In the genomic region with DNA sequence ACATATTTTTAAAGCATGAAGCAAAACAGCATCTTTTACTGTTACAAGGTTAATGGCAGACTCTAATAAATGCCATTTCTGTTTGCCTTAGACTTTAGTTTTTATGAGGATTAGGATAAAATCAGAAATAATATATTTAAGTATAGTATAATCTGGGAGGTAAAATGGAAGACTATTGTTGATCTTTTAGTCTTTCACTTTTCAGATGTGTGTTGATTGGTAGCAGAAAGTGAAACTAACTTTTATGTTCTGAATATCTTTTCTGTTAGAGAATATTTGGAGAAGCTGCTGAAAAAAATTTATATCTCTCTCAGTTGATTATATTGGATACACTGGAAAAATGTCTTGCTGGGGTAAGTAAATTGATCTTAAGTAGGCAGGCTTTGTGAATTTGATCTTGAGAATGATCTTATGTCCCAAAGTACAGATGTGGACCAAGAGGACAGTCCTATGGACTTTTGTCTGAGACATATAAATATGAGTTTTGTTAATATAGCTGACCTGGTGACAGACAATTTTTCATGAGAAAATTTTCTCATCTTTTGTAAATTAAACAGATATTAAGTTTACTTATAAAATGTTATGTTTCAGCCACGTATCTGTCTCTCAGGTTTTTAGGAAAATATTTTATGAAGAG, we compare ENCODE assay signal across 2 cellular contexts.
TF ChIP-seq lines count a peak whose summit lies in the region.

No MANE protein-coding gene starts in this region.

TF ChIP-seq in HEK293, 187 proteins besides CTCF, POLR2A, EP300 and RAD21:
- TF ChIP-seq, protein P1, sequence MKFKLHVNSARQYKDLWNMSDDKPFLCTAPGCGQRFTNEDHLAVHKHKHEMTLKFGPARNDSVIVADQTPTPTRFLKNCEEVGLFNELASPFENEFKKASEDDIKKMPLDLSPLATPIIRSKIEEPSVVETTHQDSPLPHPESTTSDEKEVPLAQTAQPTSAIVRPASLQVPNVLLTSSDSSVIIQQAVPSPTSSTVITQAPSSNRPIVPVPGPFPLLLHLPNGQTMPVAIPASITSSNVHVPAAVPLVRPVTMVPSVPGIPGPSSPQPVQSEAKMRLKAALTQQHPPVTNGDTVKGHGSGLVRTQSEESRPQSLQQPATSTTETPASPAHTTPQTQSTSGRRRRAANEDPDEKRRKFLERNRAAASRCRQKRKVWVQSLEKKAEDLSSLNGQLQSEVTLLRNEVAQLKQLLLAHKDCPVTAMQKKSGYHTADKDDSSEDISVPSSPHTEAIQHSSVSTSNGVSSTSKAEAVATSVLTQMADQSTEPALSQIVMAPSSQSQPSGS (tag by site-specific recombination; IDR thresholded peaks at IDR 0.05; ENCODE audit: low read depth) = no peak
- TF ChIP-seq, protein P2, sequence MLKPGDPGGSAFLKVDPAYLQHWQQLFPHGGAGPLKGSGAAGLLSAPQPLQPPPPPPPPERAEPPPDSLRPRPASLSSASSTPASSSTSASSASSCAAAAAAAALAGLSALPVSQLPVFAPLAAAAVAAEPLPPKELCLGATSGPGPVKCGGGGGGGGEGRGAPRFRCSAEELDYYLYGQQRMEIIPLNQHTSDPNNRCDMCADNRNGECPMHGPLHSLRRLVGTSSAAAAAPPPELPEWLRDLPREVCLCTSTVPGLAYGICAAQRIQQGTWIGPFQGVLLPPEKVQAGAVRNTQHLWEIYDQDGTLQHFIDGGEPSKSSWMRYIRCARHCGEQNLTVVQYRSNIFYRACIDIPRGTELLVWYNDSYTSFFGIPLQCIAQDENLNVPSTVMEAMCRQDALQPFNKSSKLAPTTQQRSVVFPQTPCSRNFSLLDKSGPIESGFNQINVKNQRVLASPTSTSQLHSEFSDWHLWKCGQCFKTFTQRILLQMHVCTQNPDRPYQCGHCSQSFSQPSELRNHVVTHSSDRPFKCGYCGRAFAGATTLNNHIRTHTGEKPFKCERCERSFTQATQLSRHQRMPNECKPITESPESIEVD (tag by site-specific recombination; IDR thresholded peaks at IDR 0.05) = 0 out of 2 replicates have a peak, but pooled peaks have one; percentile 8
- TF ChIP-seq, protein P3, sequence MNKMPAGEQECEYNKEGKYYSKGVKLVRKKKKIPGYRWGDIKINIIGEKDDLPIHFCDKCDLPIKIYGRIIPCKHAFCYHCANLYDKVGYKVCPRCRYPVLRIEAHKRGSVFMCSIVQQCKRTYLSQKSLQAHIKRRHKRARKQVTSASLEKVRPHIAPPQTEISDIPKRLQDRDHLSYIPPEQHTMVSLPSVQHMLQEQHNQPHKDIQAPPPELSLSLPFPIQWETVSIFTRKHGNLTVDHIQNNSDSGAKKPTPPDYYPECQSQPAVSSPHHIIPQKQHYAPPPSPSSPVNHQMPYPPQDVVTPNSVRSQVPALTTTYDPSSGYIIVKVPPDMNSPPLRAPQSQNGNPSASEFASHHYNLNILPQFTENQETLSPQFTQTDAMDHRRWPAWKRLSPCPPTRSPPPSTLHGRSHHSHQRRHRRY (tag by site-specific recombination; IDR thresholded peaks at IDR 0.05) = no peak
- TF ChIP-seq ZBTB21 (tag by site-specific recombination; IDR thresholded peaks at IDR 0.05) = no peak

TF ChIP-seq in HepG2, 621 proteins besides CTCF, POLR2A, EP300 and RAD21 (continued from another document):
- TF ChIP-seq, protein P4, sequence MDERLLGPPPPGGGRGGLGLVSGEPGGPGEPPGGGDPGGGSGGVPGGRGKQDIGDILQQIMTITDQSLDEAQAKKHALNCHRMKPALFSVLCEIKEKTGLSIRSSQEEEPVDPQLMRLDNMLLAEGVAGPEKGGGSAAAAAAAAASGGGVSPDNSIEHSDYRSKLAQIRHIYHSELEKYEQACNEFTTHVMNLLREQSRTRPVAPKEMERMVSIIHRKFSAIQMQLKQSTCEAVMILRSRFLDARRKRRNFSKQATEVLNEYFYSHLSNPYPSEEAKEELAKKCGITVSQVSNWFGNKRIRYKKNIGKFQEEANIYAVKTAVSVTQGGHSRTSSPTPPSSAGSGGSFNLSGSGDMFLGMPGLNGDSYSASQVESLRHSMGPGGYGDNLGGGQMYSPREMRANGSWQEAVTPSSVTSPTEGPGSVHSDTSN (CRISPR knock-in tag; IDR thresholded peaks at IDR 0.05) = no peak
- no peak for TF ChIP-seq ZNF879 (CRISPR knock-in tag; IDR thresholded peaks at IDR 0.05)
